Comparison of ENCODE assay signal across 10 cellular contexts in the genomic region with DNA sequence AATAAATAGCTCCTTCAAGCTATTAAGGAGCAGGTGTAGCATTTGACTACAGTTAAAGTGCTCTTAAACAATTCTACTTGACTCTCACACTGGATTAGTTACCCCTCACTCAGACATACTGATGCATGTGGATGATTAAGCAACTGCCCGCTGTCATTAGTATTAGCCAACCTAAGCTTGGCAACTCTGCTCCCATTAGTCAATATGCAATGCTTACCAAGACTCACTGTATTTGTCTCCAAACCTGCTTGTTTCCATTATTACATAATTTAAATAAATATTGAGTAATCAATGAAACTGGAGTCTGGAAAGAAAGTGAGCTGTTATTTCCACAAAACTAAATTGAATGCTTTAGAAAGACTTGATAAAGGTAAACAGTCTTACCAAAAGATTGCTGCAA.
DNase-seq lines count a peak whose midpoint lies in the region; ATAC-seq and TF ChIP-seq lines count a peak whose summit lies in the region.
"Had no signal": no experiment of that assay in that cellular context is flagged by ENCODE, and none has a peak within 500 bp of the region (broad histone marks: within the 10 kb centered on the region; RNA-seq: fewer than 3 reads in every experiment).

No MANE protein-coding gene starts in this region.

- H3K27me3 ChIP-seq in skeletal muscle satellite cell (ENCODE audit: control insufficient read depth, insufficient read depth, low read length) = no peaks in the 10 kb centered on the region
- H3K27me3 ChIP-seq: neural progenitor cell had no signal

- peak overlapping the region; percentile 48 for H3K4me2 ChIP-seq in skeletal muscle satellite cell (ENCODE audit: low read length)
- H3K4me2 ChIP-seq: neural progenitor cell, SK-N-SH had no signal

- H3K9me3 Mint-ChIP-seq in T-cell = no peaks in the 10 kb centered on the region
- H3K9me3 Mint-ChIP-seq: activated naive CD4-positive, alpha-beta T cell treated with anti-CD3 and anti-CD28 coated beads, Interleukin-2, amount 50 U/mL, for 24 hours; neural progenitor cell had no signal

- CTCF ChIA-PET in RWPE1 (lab: Yijun Ruan, JAX) = interaction anchor here (0.6 kb wide), 1 partner anchor 605 kb away, joined by 3 read pairs; no protein-coding TSS in a partner anchor
- CTCF ChIA-PET in T-cell (lab: Charles Lee) = interaction anchor here in 1 of 2 donors (1.0 kb wide), 1 partner anchor 23 kb away, joined by 3 read pairs; no protein-coding TSS in a partner anchor

- peaks cover 42% of the 10 kb centered on the region for H3K4me1 ChIP-seq in skeletal muscle satellite cell (ENCODE audit: control insufficient read depth, insufficient read depth, low read length)
- H3K4me1 ChIP-seq: neural progenitor cell had no signal

- POLR2A ChIA-PET in RWPE1 (lab: Yijun Ruan, JAX; ENCODE audit: low non-redundant PET) = no interaction called here
- POLR2A ChIA-PET in T-cell (lab: Charles Lee) = interaction anchor here in 1 of 2 donors (1.0 kb wide), 1 partner anchor 16 kb away, joined by 3 read pairs; no protein-coding TSS in a partner anchor

- ATAC-seq in T-cell (replicated peaks in 1 of 4) = no peak

- no peak for TF ChIP-seq CTCF in RWPE1 (conservative IDR thresholded peaks at IDR 0.05; ENCODE audit: low read depth)

- H3K9me3 ChIP-seq in skeletal muscle satellite cell (replicated peaks; ENCODE audit: low read length) = no peaks in the 10 kb centered on the region
- H3K9me3 ChIP-seq: SK-N-SH had no signal

- peak overlapping the region in 1 of 2 donors; percentile 23 for H3K27ac Mint-ChIP-seq in T-cell
- H3K27ac Mint-ChIP-seq: activated naive CD4-positive, alpha-beta T cell treated with anti-CD3 and anti-CD28 coated beads, Interleukin-2, amount 50 U/mL, for 24 hours; neural progenitor cell had no signal

- H3K4me1 Mint-ChIP-seq in T-cell = peaks cover 39 to 68% (median 53%) of the 10 kb centered on the region in 3 donors
- H3K4me1 Mint-ChIP-seq: neural progenitor cell had no signal

- H3K36me3 ChIP-seq in skeletal muscle satellite cell (ENCODE audit: insufficient read depth, low read length) = no peaks in the 10 kb centered on the region
- H3K36me3 ChIP-seq: neural progenitor cell had no signal

- peaks cover 29% of the 10 kb centered on the region for H3K36me3 Mint-ChIP-seq in T-cell
- H3K36me3 Mint-ChIP-seq: neural progenitor cell had no signal

- no peaks in the 10 kb centered on the region for H3K27me3 Mint-ChIP-seq in T-cell
- H3K27me3 Mint-ChIP-seq: activated naive CD4-positive, alpha-beta T cell treated with anti-CD3 and anti-CD28 coated beads, Interleukin-2, amount 50 U/mL, for 24 hours had no signal

- no peak overlapping the region for H3K27ac ChIP-seq in RWPE1
- H3K27ac ChIP-seq: neural progenitor cell had no signal

- H3K9ac ChIP-seq in skeletal muscle satellite cell (ENCODE audit: low read depth, low read length) = no peak overlapping the region
- H3K9ac ChIP-seq: neural progenitor cell, SK-N-SH had no signal

- DNase-seq in HCEC 1CT (peak; percentile 62), RWPE1 (ENCODE audit: low spot score) (peak; percentile 74), fibroblast of the conjunctiva (ENCODE audit: low read depth) (peak; percentile 44), activated T-cell treated with anti-CD3 and anti-CD28 coated beads for 4 hours (no peak), T-cell (no peak), EL (no peak)
- DNase-seq: SK-N-SH had no signal

- no peak overlapping the region for H3K4me3 Mint-ChIP-seq in T-cell
- H3K4me3 Mint-ChIP-seq: activated naive CD4-positive, alpha-beta T cell treated with anti-CD3 and anti-CD28 coated beads, Interleukin-2, amount 50 U/mL, for 24 hours; neural progenitor cell had no signal

- H3K4me3 ChIP-seq in skeletal muscle satellite cell (ENCODE audit: low read length) = no peak overlapping the region
- H3K4me3 ChIP-seq: neural progenitor cell had no signal

Comparison
In these comparisons a context has a peak if more than half of its experiments do, and no peak if none do; other contexts are left out.
1. DNase-seq: peak in HCEC 1CT (single experiment), RWPE1 (single experiment) and fibroblast of the conjunctiva (single experiment); none in activated T-cell treated with anti-CD3 and anti-CD28 coated beads for 4 hours (single experiment), T-cell (0 of 34) and EL (single experiment).